ENCODE assay signal across 26 cellular contexts in the genomic region with DNA sequence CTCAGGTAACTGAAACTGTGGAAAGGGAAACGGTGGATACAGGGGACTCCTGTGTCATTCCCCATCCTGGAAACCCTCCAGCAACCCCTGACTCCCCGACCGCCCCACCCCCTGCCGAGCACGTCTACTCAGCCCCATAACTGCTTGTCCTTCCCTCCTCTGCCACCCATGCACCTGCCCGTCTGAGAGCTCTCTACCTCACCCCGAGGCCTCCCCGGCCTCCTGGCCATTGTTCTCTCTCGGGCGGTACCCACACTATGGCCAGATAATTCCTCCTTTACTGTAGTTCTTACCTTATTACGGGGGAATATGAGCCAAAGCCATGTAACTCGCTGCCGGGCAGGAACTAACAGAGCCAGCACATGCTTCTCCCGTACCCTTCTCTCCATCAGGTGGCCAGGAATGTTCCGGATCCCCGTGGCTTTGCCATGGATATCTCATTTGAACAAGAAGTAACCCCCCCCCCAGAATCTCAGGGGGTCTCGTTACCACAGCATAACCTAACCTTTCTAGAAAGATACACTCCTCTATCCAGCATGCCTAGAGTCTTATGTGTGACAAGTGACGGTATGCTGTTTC. TPM values are rescaled to one million over a fixed set of nuclear protein-coding genes. Genes with fewer than 3 reads are reported as not detected.
"Had no signal": no experiment of that assay in that cellular context is flagged by ENCODE, and none has a peak within 500 bp of the region (broad histone marks: within the 10 kb centered on the region; RNA-seq: fewer than 3 reads in every experiment).

No MANE protein-coding gene starts in this region.

- H3K27ac Mint-ChIP-seq: dendritic cell treated with granulocyte-macrophage colony-stimulating factor and Interleukin-4, amounts not matched to agents 40 ng/mL and 50 ng/mL, for 4 days; endodermal cell; naive thymus-derived CD4-positive, alpha-beta T cell; nephron; neural progenitor cell had no signal

- H3K4me3 Mint-ChIP-seq: dendritic cell treated with granulocyte-macrophage colony-stimulating factor and Interleukin-4, amounts not matched to agents 40 ng/mL and 50 ng/mL, for 4 days; endodermal cell; naive thymus-derived CD4-positive, alpha-beta T cell; nephron; neural progenitor cell; stimulated activated memory B cell treated with anti-CD40 and anti-IgM and Interleukin-4, amounts not matched to agents 10 μg/mL and 1 μg/mL and 100 μg/mL, for 72 hours had no signal

- H3K9me3 ChIP-seq: gastroesophageal sphincter, heart left ventricle, prostate gland, right atrium auricular region, sigmoid colon, thyroid gland, upper lobe of left lung had no signal

- H3K4me1 Mint-ChIP-seq: endodermal cell had no signal

- H3K27ac ChIP-seq: epithelial cell of prostate, foreskin keratinocyte, gastroesophageal sphincter, heart left ventricle, hepatocyte, neural progenitor cell, prostate gland, right atrium auricular region, sigmoid colon, stomach, thyroid gland, upper lobe of left lung had no signal

- DNase-seq: effector CD8-positive, alpha-beta T cell; endodermal cell; foreskin keratinocyte; heart left ventricle; kidney; mesenchymal stem cell; midbrain; naive thymus-derived CD4-positive, alpha-beta T cell; sigmoid colon; stimulated activated CD4-positive, alpha-beta T cell treated with anti-CD3 and anti-CD28 coated beads, Interleukin-2, amount 100 ng/mL, for 24 hours; stimulated activated CD4-positive, alpha-beta T cell treated with anti-CD3 and anti-CD28 coated beads, Interleukin-4, amount 100 ng/mL, for 24 hours; stomach; thyroid gland; upper lobe of left lung had no signal

- H3K27me3 Mint-ChIP-seq: stimulated activated memory B cell treated with anti-CD40 and anti-IgM and Interleukin-4, amounts not matched to agents 10 μg/mL and 1 μg/mL and 100 μg/mL, for 72 hours had no signal

- H3K4me3 ChIP-seq: gastroesophageal sphincter, heart left ventricle, hepatocyte, neural progenitor cell, prostate gland, right atrium auricular region, sigmoid colon, stomach, thyroid gland, upper lobe of left lung had no signal

- H3K4me1 ChIP-seq: foreskin keratinocyte, neural progenitor cell, prostate gland had no signal

- H3K36me3 ChIP-seq: gastroesophageal sphincter, heart left ventricle, neural progenitor cell, prostate gland, right atrium auricular region, sigmoid colon, stomach, thyroid gland, upper lobe of left lung had no signal

- ATAC-seq: esophagus mucosa; foreskin keratinocyte; gastroesophageal sphincter; naive thymus-derived CD4-positive, alpha-beta T cell; stimulated activated memory B cell treated with anti-CD40 and anti-IgM and Interleukin-4, amounts not matched to agents 10 μg/mL and 1 μg/mL and 100 μg/mL, for 72 hours had no signal

- H3K9me3 Mint-ChIP-seq: dendritic cell treated with granulocyte-macrophage colony-stimulating factor and Interleukin-4, amounts not matched to agents 40 ng/mL and 50 ng/mL, for 4 days; naive thymus-derived CD4-positive, alpha-beta T cell; stimulated activated memory B cell treated with anti-CD40 and anti-IgM and Interleukin-4, amounts not matched to agents 10 μg/mL and 1 μg/mL and 100 μg/mL, for 72 hours had no signal

RNA-seq across cellular contexts. Expression of a gene that starts 4.8 kb away (rescaled TPM):
- total RNA-seq: endodermal cell, foreskin keratinocyte, lung microvascular endothelial cell, osteocyte had no signal
